ENCODE assay signal across 20 cellular contexts in genomic region chr9:121914017-121914595, GRCh38.
DNase-seq lines count a peak whose midpoint lies in the region; ATAC-seq, FAIRE-seq and TF ChIP-seq lines count a peak whose summit lies in the region.
"Had no signal": no experiment of that assay in that cellular context is flagged by ENCODE, and none has a peak within 500 bp of the region (broad histone marks: within the 10 kb centered on the region; RNA-seq: fewer than 3 reads in every experiment).

No MANE protein-coding gene starts in this region.

- H3K27ac ChIP-seq in HepG2 (ENCODE audit: extremely low read length, insufficient read depth, low read length) (no peak overlapping the region), right lobe of liver (no peak overlapping the region), colonic mucosa (peak overlapping the region; percentile 60), small intestine (ENCODE audit: low read depth in 1 of 2, low read length in 1 of 2) (no peak overlapping the region), caudate nucleus (ENCODE audit: low read depth, low read length) (no peak overlapping the region)
- H3K27ac ChIP-seq: BLaER1, HL-60 had no signal

- TF ChIP-seq CTCF in HepG2 (CRISPR knock-in tag; IDR thresholded peaks at IDR 0.05) (no peak), right lobe of liver (IDR thresholded peaks at IDR 0.05) (no peak), colonic mucosa (IDR thresholded peaks at IDR 0.05) (no peak)

- no peak overlapping the region for H2AFZ ChIP-seq in HepG2 (ENCODE audit: low read length)
- H2AFZ ChIP-seq: GM23338 had no signal

- no TSS peak for BruUV-seq in HepG2 (replicated peaks; lab: Mats Ljungman, UMichigan)

- no peaks in the 10 kb centered on the region for H3K36me3 ChIP-seq in HepG2 (replicated peaks in 1 of 2; ENCODE audit: control insufficient read depth in 1 of 2, insufficient read depth in 2 of 2, low read length in 2 of 2)
- no peaks in the 10 kb centered on the region for H3K36me3 ChIP-seq in right lobe of liver
- no peaks in the 10 kb centered on the region for H3K36me3 ChIP-seq in colonic mucosa
- H3K36me3 ChIP-seq in small intestine (ENCODE audit: control insufficient read depth in 2 of 2, insufficient read depth in 2 of 2, low read length in 2 of 2) = no peaks in the 10 kb centered on the region
- H3K36me3 ChIP-seq: BLaER1 had no signal

- H3K4me1 ChIP-seq in HepG2 (ENCODE audit: insufficient read depth, low read length) = no peaks in the 10 kb centered on the region
- H3K4me1 ChIP-seq in right lobe of liver = no peaks in the 10 kb centered on the region
- H3K4me1 ChIP-seq in colonic mucosa = no peaks in the 10 kb centered on the region
- H3K4me1 ChIP-seq in small intestine (ENCODE audit: control insufficient read depth in 2 of 2, insufficient read depth in 1 of 2, low read depth in 1 of 2, low read length in 1 of 2) = no peaks in the 10 kb centered on the region

- TF ChIP-seq POLR2A in HepG2 (IDR thresholded peaks at IDR 0.05; ENCODE audit: insufficient read depth in 1 of 2, low read depth in 2 of 2, low read length in 2 of 2) (no peak), right lobe of liver (IDR thresholded peaks at IDR 0.05) (no peak), H54 (IDR thresholded peaks at IDR 0.05; ENCODE audit: low read depth, low read length) (no peak)

- TF ChIP-seq EP300 in HepG2 (IDR thresholded peaks at IDR 0.05; ENCODE audit: low read depth in 2 of 2, low read length in 2 of 2) (no peak), HepG2 (CRISPR knock-in tag; IDR thresholded peaks at IDR 0.05; ENCODE audit: borderline replicate concordance) (no peak)

- WGBS in HepG2 (ENCODE audit: low lambda C conversion rate) = 33% methylated on average over 5 of the region's 6 CpGs
- WGBS in right lobe of liver (ENCODE audit: insufficient coverage, low coverage, low lambda C conversion rate, missing lambda C conversion rate) = 94% methylated on average over 5 of the region's 6 CpGs
- 59 to 73% (median 69%) methylated on average over 6 of the region's 6 CpGs for WGBS in small intestine, 3 donors

- DNase-seq in HepG2 (ENCODE audit: low spot score) (no peak), right lobe of liver (no peak), colonic mucosa (peak; percentile 75), small intestine (peak; percentile 80), foreskin melanocyte (no peak), H54 (ENCODE audit: insufficient read length, low spot score) (no peak), caudate nucleus (lab: John Stamatoyannopoulos, UW) (no peak)
- DNase-seq: 8988T; CD4-positive, alpha-beta memory T cell; DMS153; DMS79; GDM1; H7; HFFc6 had no signal

- ATAC-seq in HepG2 = no peak
- ATAC-seq in right lobe of liver = no peak
- ATAC-seq: GM23338, HCT116 had no signal

- H4K20me1 ChIP-seq in HepG2 (ENCODE audit: insufficient read depth, low read length) = no peaks in the 10 kb centered on the region
- H4K20me1 ChIP-seq: BLaER1 had no signal

- H3K79me2 ChIP-seq in HepG2 (ENCODE audit: insufficient read depth, low read length) = no peaks in the 10 kb centered on the region

- H3K27me3 ChIP-seq in HepG2 (ENCODE audit: control insufficient read depth in 1 of 2, insufficient read depth in 2 of 2, low read length in 2 of 2) (no peaks in the 10 kb centered on the region), right lobe of liver (no peaks in the 10 kb centered on the region), colonic mucosa (no peaks in the 10 kb centered on the region), small intestine (ENCODE audit: control insufficient read depth in 2 of 2, insufficient read depth in 2 of 2, low read length in 2 of 2) (no peaks in the 10 kb centered on the region)
- H3K27me3 ChIP-seq: BLaER1 had no signal

- H3K9ac ChIP-seq in HepG2 (ENCODE audit: insufficient read depth, low read depth, low read length) (no peak overlapping the region), colonic mucosa (ENCODE audit: low read depth in 2 of 2, low read length in 2 of 2) (no peak overlapping the region)
- H3K9ac ChIP-seq: BLaER1 had no signal

- H3K9me3 ChIP-seq in HepG2 (ENCODE audit: low read length) (no peaks in the 10 kb centered on the region), right lobe of liver (no peaks in the 10 kb centered on the region), colonic mucosa (no peaks in the 10 kb centered on the region), small intestine (ENCODE audit: control insufficient read depth, low read depth) (no peaks in the 10 kb centered on the region)
- H3K9me3 ChIP-seq: BLaER1 had no signal

- intact Hi-C loops in HepG2 (cut with micrococcal nuclease; ENCODE audit: unreplicated experiment) = no loop called here
- intact Hi-C loops in right lobe of liver (cut with DNase I) = no loop called here
- intact Hi-C loops in colonic mucosa (cut with DNase I) = no loop called here

- POLR2A ChIA-PET in HepG2 (lab: Yijun Ruan, JAX) = no interaction called here

- H3K4me2 ChIP-seq in HepG2 (ENCODE audit: low read depth, low read length) = no peak overlapping the region
- H3K4me2 ChIP-seq: BLaER1, GM23338 had no signal

- H3K4me3 ChIP-seq in HepG2 (replicated peaks in 1 of 3; ENCODE audit: insufficient read depth in 1 of 3, low read depth in 2 of 3, low read length in 3 of 3) = no peak overlapping the region
- no peak overlapping the region for H3K4me3 ChIP-seq in right lobe of liver
- no peak overlapping the region for H3K4me3 ChIP-seq in colonic mucosa
- no peak overlapping the region for H3K4me3 ChIP-seq in small intestine (ENCODE audit: low read depth in 1 of 2, low read length in 2 of 2)
- H3K4me3 ChIP-seq: BLaER1, GM23338 had no signal

- in situ Hi-C loops in HepG2 (cut with HindIII; ENCODE audit: extremely low pct_ligation_motif_present, low pct_unique_long_range_greater_than_20kb) = no loop called here

- CTCF ChIA-PET in HepG2 (lab: Yijun Ruan, JAX; ENCODE audit: low intra/inter-chr PET ratio, low total read pairs) = no interaction called here

- TF ChIP-seq RAD21 in HepG2 (CRISPR knock-in tag; IDR thresholded peaks at IDR 0.05) = no peak

- FAIRE-seq in HepG2 (lab: Jason Lieb, UNC) = no peak
- no peak for FAIRE-seq in small intestine (lab: Jason Lieb, UNC)
- no peak for FAIRE-seq in H54 (lab: Jason Lieb, UNC)
- FAIRE-seq: GM12892, GM18507 had no signal

TF ChIP-seq in HepG2, 621 proteins besides CTCF, POLR2A, EP300 and RAD21 (continues in another document):
- TF ChIP-seq, protein P1, sequence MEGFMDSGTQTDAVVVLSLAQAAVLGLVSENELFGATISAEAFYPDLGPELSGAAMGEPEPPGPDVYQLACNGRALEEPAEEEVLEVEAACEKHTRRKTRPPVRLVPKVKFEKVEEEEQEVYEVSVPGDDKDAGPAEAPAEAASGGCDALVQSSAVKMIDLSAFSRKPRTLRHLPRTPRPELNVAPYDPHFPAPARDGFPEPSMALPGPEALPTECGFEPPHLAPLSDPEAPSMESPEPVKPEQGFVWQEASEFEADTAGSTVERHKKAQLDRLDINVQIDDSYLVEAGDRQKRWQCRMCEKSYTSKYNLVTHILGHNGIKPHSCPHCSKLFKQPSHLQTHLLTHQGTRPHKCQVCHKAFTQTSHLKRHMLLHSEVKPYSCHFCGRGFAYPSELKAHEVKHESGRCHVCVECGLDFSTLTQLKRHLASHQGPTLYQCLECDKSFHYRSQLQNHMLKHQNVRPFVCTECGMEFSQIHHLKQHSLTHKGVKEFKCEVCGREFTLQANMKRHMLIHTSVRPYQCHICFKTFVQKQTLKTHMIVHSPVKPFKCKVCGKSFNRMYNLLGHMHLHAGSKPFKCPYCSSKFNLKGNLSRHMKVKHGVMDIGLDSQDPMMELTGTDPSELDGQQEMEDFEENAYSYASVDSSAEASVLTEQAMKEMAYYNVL (CRISPR knock-in tag; IDR thresholded peaks at IDR 0.05; ENCODE audit: borderline replicate concordance) = no peak
- TF ChIP-seq ZNF12 (CRISPR knock-in tag; IDR thresholded peaks at IDR 0.05) = no peak
- no peak for TF ChIP-seq ZMAT3 (CRISPR knock-in tag; conservative IDR thresholded peaks at IDR 0.05)
- no peak for TF ChIP-seq ZNF781 (CRISPR knock-in tag; IDR thresholded peaks at IDR 0.05; ENCODE audit: borderline replicate concordance, not compliant biosample characterization)
- TF ChIP-seq ZNF562 (CRISPR knock-in tag; IDR thresholded peaks at IDR 0.05; ENCODE audit: borderline replicate concordance) = no peak

Comparison
In these comparisons a context has a peak if more than half of its experiments do, and no peak if none do; other contexts are left out.
1. DNase-seq: peak in colonic mucosa (single experiment) and small intestine (single experiment); none in HepG2 (single experiment), right lobe of liver (0 of 3), foreskin melanocyte (single experiment), H54 (single experiment) and caudate nucleus (0 of 61).